ENCODE assay signal across 8 cellular contexts in genomic region chr5:141650851-141651727, GRCh38. TPM values are rescaled to one million over a fixed set of nuclear protein-coding genes. Genes with fewer than 3 reads are reported as not detected.
DNase-seq lines count a peak whose midpoint lies in the region; ATAC-seq lines count a peak whose summit lies in the region.

FCHSD1 (minus strand) TSS chr5:141651418; CDS start chr5:141651368, 50 bp downstream.

- H3K9me3 ChIP-seq in endocrine pancreas (ENCODE audit: control insufficient read depth, low read length): no peaks in the 10 kb centered on the region

- peak; percentile 94 for ATAC-seq in GM18517 (IDR thresholded peaks at IDR 0.05; ENCODE audit: unreplicated experiment)
- ATAC-seq in HG02981 (IDR thresholded peaks at IDR 0.05; ENCODE audit: unreplicated experiment): peak; percentile 92

- H3K4me1 ChIP-seq in endocrine pancreas (ENCODE audit: control insufficient read depth, insufficient read depth, low read length): no peaks in the 10 kb centered on the region

- no peaks in the 10 kb centered on the region for H3K27me3 ChIP-seq in endocrine pancreas (ENCODE audit: control insufficient read depth, insufficient read depth, low read length)

- peak within 1 kb of the TSS; percentile 56 for H3K4me3 ChIP-seq in endocrine pancreas (ENCODE audit: control insufficient read depth, insufficient read depth, low read length)

- no peaks in the 10 kb centered on the region for H3K36me3 ChIP-seq in endocrine pancreas (ENCODE audit: control insufficient read depth, insufficient read depth, low read length)

- peak within 1 kb of the TSS; percentile 50 for H3K9ac ChIP-seq in endocrine pancreas (ENCODE audit: control insufficient read depth, insufficient read depth, low read length)

- peak; percentile 54 for DNase-seq in A172 (ENCODE audit: low spot score)
- peak; percentile 87 for DNase-seq in NCI-H69 (lab: John Stamatoyannopoulos, UW)
- peak; percentile 97 for DNase-seq in activated CD8-positive, alpha-beta memory T cell treated with anti-CD3 and anti-CD28 coated beads for 24 hours
- DNase-seq in mesenteric fat pad (ENCODE audit: low spot score): peak; percentile 97
- peak; percentile 71 for DNase-seq in stimulated activated CD8-positive, alpha-beta memory T cell treated with anti-CD3 and anti-CD28 coated beads, Interleukin-12 subunit alpha, Interleukin-12 subunit beta, amount 100 ng/mL, for 4 hours (ENCODE audit: low read depth)

RNA-seq across cellular contexts. Expression of gene FCHSD1, which starts in this region (rescaled TPM):
- 7.1 and 21.6 TPM in 2 replicates for total RNA-seq in A172 (2014; rRNA removed; shearing (Covaris generic))
- 11.5 TPM for total RNA-seq in mesenteric fat pad

Comparison
In these comparisons a context has a peak if more than half of its experiments do, and no peak if none do; other contexts are left out.
1. Peak in every context shown above with its lines: DNase-seq, ATAC-seq and H3K4me3 ChIP-seq.